In the genomic region with DNA sequence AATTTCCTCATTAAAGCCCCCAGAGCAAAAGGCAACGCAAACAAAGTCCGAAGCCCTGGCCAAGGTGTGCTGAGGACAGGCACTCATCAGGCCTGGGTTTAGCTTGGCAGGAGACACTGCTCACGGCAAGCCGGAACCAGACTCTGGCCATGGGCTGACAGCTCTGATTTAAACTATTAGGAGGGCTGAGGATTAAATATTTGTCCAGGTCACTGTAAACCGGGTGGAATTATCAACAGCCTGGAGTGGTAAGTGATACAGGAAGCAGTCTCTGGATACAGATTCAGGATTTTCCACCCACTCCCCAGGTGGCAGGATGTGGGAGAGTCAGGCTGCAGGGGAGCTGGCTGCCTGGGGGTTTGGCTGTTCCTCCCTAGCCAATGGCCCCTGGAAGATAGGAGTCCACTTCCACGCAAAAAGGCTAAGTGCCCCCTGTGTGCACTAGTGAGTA, we compare ENCODE assay signal across 26 cellular contexts. TPM values are rescaled to one million over a fixed set of nuclear protein-coding genes. Genes with fewer than 3 reads are reported as not detected.
A peak's percentile ranks its signal among the peaks of the same experiment; 100 is the strongest.
DNase-seq lines count a peak whose midpoint lies in the region; ATAC-seq and TF ChIP-seq lines count a peak whose summit lies in the region.
"Had no signal": no experiment of that assay in that cellular context is flagged by ENCODE, and none has a peak within 500 bp of the region (broad histone marks: within the 10 kb centered on the region; RNA-seq: fewer than 3 reads in every experiment).

No MANE protein-coding gene starts in this region.

- no peak for TF ChIP-seq POLR2A in prostate gland (IDR thresholded peaks at IDR 0.05)

- H3K4me3 Mint-ChIP-seq in endodermal cell (no peak overlapping the region), immature natural killer cell (no peak overlapping the region)
- H3K4me3 Mint-ChIP-seq: activated naive CD4-positive, alpha-beta T cell treated with anti-CD3 and anti-CD28 coated beads, Interleukin-2, amount 10 ng/mL, durations not matched to agents 7 days and 5 days; stimulated activated naive B cell treated with anti-CD40 and anti-IgM and Interleukin-4, amounts not matched to agents 10 μg/mL and 1 μg/mL and 100 μg/mL, for 72 hours had no signal

- TF ChIP-seq CTCF in endodermal cell (conservative IDR thresholded peaks at IDR 0.05), result no peak
- no peak for TF ChIP-seq CTCF in prostate gland (IDR thresholded peaks at IDR 0.05)

- H3K27ac ChIP-seq in endodermal cell (ENCODE audit: low read depth, low read length) (no peak overlapping the region), prostate gland (peak overlapping the region; percentile 52 to 77)
- H3K27ac ChIP-seq: ascending aorta, GM23248, right lobe of liver, thoracic aorta had no signal

- intact Hi-C loops in prostate gland (cut with DNase I), result no loop called here

- no peaks in the 10 kb centered on the region for H3K27me3 ChIP-seq in endodermal cell (ENCODE audit: control insufficient read depth, insufficient read depth, low read length, poor library complexity, severe bottlenecking)
- H3K27me3 ChIP-seq in prostate gland (replicated peaks; ENCODE audit: insufficient read depth), result no peaks in the 10 kb centered on the region
- H3K27me3 ChIP-seq: ascending aorta, BE2C, right lobe of liver had no signal

- peaks cover 60% of the 10 kb centered on the region for H3K36me3 ChIP-seq in endodermal cell (ENCODE audit: control insufficient read depth, insufficient read depth, low read length)
- no peaks in the 10 kb centered on the region for H3K36me3 ChIP-seq in prostate gland
- H3K36me3 ChIP-seq: BE2C had no signal

- H3K9me3 Mint-ChIP-seq in endodermal cell, result no peaks in the 10 kb centered on the region
- H3K9me3 Mint-ChIP-seq in immature natural killer cell, result no peaks in the 10 kb centered on the region
- H3K9me3 Mint-ChIP-seq: activated naive CD4-positive, alpha-beta T cell treated with anti-CD3 and anti-CD28 coated beads, Interleukin-2, amount 10 ng/mL, durations not matched to agents 7 days and 5 days; stimulated activated naive B cell treated with anti-CD40 and anti-IgM and Interleukin-4, amounts not matched to agents 10 μg/mL and 1 μg/mL and 100 μg/mL, for 72 hours had no signal

- no peaks in the 10 kb centered on the region for H3K27me3 Mint-ChIP-seq in endodermal cell (ENCODE audit: insufficient read depth)
- peaks cover 0 to 5% (median 3%) of the 10 kb centered on the region in 3 donors for H3K27me3 Mint-ChIP-seq in immature natural killer cell (ENCODE audit: low read depth in 3 of 3)
- H3K27me3 Mint-ChIP-seq: activated naive CD4-positive, alpha-beta T cell treated with anti-CD3 and anti-CD28 coated beads, Interleukin-2, amount 10 ng/mL, durations not matched to agents 7 days and 5 days; stimulated activated naive B cell treated with anti-CD40 and anti-IgM and Interleukin-4, amounts not matched to agents 10 μg/mL and 1 μg/mL and 100 μg/mL, for 72 hours had no signal

- WGBS in endodermal cell (ENCODE audit: insufficient coverage in 1 of 2, insufficient read length in 1 of 2), 2 experiments, result 93 to 98% methylated on average over 5 to 6 of the region's 6 CpGs
- 27% methylated on average over 6 of the region's 6 CpGs for WGBS in prostate gland

- H3K27ac Mint-ChIP-seq in endodermal cell (peak overlapping the region; percentile 91), immature natural killer cell (no peak overlapping the region)
- H3K27ac Mint-ChIP-seq: activated naive CD4-positive, alpha-beta T cell treated with anti-CD3 and anti-CD28 coated beads, Interleukin-2, amount 10 ng/mL, durations not matched to agents 7 days and 5 days; stimulated activated naive B cell treated with anti-CD40 and anti-IgM and Interleukin-4, amounts not matched to agents 10 μg/mL and 1 μg/mL and 100 μg/mL, for 72 hours had no signal

- peak; percentile 98 for DNase-seq in NCI-H1092 (lab: John Stamatoyannopoulos, UW)
- peak; percentile 55 for DNase-seq in NCI-H345 (lab: John Stamatoyannopoulos, UW)
- no peak for DNase-seq in endodermal cell
- DNase-seq in prostate gland (ENCODE audit: low spot score), result peak; percentile 80
- no peak for DNase-seq in immature natural killer cell
- no peak for DNase-seq in activated T-cell treated with anti-CD3 and anti-CD28 coated beads, Interleukin-2, amount 50 U/mL, for 1 hour
- DNase-seq: activated CD4-positive, alpha-beta T cell treated with anti-CD3 and anti-CD28 coated beads, Interleukin-2, amount 50 U/mL, for 1 hour; activated naive CD4-positive, alpha-beta T cell treated with anti-CD3 and anti-CD28 coated beads, Interleukin-2, amount 10 ng/mL, durations not matched to agents 7 days and 5 days; activated T-cell treated with anti-CD3 and anti-CD28 coated beads for 4 hours; BE2C; cerebellar nuclear complex; effector CD8-positive, alpha-beta T cell; GF-D8; glutamatergic neuron; GM23248; Karpas-422; NCI-H1048; NCI-H446 treated with DMSO at 0.1 percent for 48 hours; nucleus accumbens; right lobe of liver; Right ventricle myocardium superior; stimulated activated naive B cell treated with anti-CD40 and anti-IgM and Interleukin-4, amounts not matched to agents 10 μg/mL and 1 μg/mL and 100 μg/mL, for 72 hours; SW 1271 had no signal

- H3K9ac ChIP-seq in endodermal cell (ENCODE audit: extremely low read depth, low read length, poor library complexity, severe bottlenecking), result no peak overlapping the region
- H3K9ac ChIP-seq: GM23248 had no signal

- no peak for ATAC-seq in HG02852 (IDR thresholded peaks at IDR 0.05; ENCODE audit: unreplicated experiment)
- ATAC-seq: right lobe of liver; stimulated activated naive B cell treated with anti-CD40 and anti-IgM and Interleukin-4, amounts not matched to agents 10 μg/mL and 1 μg/mL and 100 μg/mL, for 72 hours had no signal

- H3K36me3 Mint-ChIP-seq in endodermal cell (ENCODE audit: low read depth), result peaks cover 63% of the 10 kb centered on the region
- H3K36me3 Mint-ChIP-seq in immature natural killer cell, result peaks cover 0 to 26% (median 3%) of the 10 kb centered on the region in 3 donors

- peaks cover 5% of the 10 kb centered on the region for H3K4me1 ChIP-seq in endodermal cell (ENCODE audit: control insufficient read depth, insufficient read depth, low read length)
- peaks cover 30% of the 10 kb centered on the region for H3K4me1 ChIP-seq in prostate gland (replicated peaks)
- H3K4me1 ChIP-seq: ascending aorta, BE2C, right lobe of liver had no signal

- H3K4me1 Mint-ChIP-seq in endodermal cell, result peaks cover 18% of the 10 kb centered on the region
- H3K4me1 Mint-ChIP-seq in immature natural killer cell, result peaks cover 26 to 27% of the 10 kb centered on the region in 2 donors

- H3K4me3 ChIP-seq in endodermal cell (ENCODE audit: low read length) (no peak overlapping the region), prostate gland (no peak overlapping the region)
- H3K4me3 ChIP-seq: ascending aorta, GM23248, right lobe of liver, thoracic aorta had no signal

- H3K9me3 ChIP-seq in endodermal cell (ENCODE audit: control insufficient read depth, low read length), result no peaks in the 10 kb centered on the region
- H3K9me3 ChIP-seq in prostate gland, result no peaks in the 10 kb centered on the region
- H3K9me3 ChIP-seq: ascending aorta, BE2C, right lobe of liver, thoracic aorta had no signal

RNA-seq across cellular contexts. Expression of a gene that starts 42.4 kb away (rescaled TPM):
- total RNA-seq in endodermal cell, result 10 to 100 TPM; 20.8 to 22.6 TPM
- 20.0 TPM for polyA plus RNA-seq in endodermal cell (2013, experiment 1 of 2)
- 18.9 TPM for polyA plus RNA-seq in endodermal cell (2013, experiment 2 of 2)
- 10 to 100 TPM; 24.4 to 49.6 TPM for total RNA-seq in prostate gland
- 10 to 100 TPM in 1 of 3 donors, 1 to 10 TPM in 2; 2.4 to 10.2 (median 3.3) TPM for polyA plus RNA-seq in immature natural killer cell

RNA-seq across cellular contexts. Expression of a gene that starts 42.6 kb away (rescaled TPM):
- 10 to 100 TPM; 47.8 to 66.1 TPM for total RNA-seq in endodermal cell
- 53.1 TPM for polyA plus RNA-seq in endodermal cell (2013, experiment 1 of 2)
- polyA plus RNA-seq in endodermal cell (2013, experiment 2 of 2), result 52.3 TPM
- total RNA-seq in prostate gland, result 100 to 1,000 TPM; 153 to 172 TPM
- 100 to 1,000 TPM; 130 to 217 (median 153) TPM for polyA plus RNA-seq in immature natural killer cell

Comparison
In these comparisons a context has a peak if more than half of its experiments do, and no peak if none do; other contexts are left out.
1. DNase-seq: peak in NCI-H1092 (single experiment), NCI-H345 (single experiment) and prostate gland (single experiment); none in endodermal cell (single experiment), immature natural killer cell (0 of 3) and activated T-cell treated with anti-CD3 and anti-CD28 coated beads, Interleukin-2, amount 50 U/mL, for 1 hour (single experiment).